In the genomic region with DNA sequence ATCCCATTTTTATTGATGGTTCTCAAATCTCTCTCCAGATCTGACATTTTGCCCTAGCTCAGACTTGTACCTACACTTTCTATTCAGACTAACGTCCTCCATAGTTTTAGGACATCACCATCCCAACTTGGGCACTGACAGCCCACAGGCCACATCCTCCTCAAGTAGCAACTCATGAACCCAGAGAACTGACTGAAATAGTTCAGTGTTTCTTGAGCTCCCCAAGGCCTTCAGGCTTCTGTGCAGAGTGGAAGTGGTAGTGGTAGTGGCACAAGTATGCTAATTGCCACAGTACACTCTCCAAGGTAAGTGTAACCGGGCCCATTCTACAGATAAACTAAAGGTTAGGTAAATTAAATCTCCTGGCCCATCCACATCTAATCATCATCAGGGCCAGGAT, we compare ENCODE assay signal across 16 cellular contexts.
DNase-seq lines count a peak whose midpoint lies in the region; ATAC-seq and TF ChIP-seq lines count a peak whose summit lies in the region.
"Had no signal": no experiment of that assay in that cellular context is flagged by ENCODE, and none has a peak within 500 bp of the region (broad histone marks: within the 10 kb centered on the region; RNA-seq: fewer than 3 reads in every experiment).

No MANE protein-coding gene starts in this region.

- H3K27me3 Mint-ChIP-seq in activated naive CD8-positive, alpha-beta T cell treated with anti-CD3 and anti-CD28 coated beads for 36 hours: no peaks in the 10 kb centered on the region
- no peaks in the 10 kb centered on the region for H3K27me3 Mint-ChIP-seq in Calu3 (ENCODE audit: unreplicated experiment)
- H3K27me3 Mint-ChIP-seq: type B pancreatic cell had no signal

- H3K9me3 Mint-ChIP-seq in activated naive CD8-positive, alpha-beta T cell treated with anti-CD3 and anti-CD28 coated beads for 36 hours: no peaks in the 10 kb centered on the region
- H3K9me3 Mint-ChIP-seq in Calu3 (ENCODE audit: low read depth, unreplicated experiment): no peaks in the 10 kb centered on the region
- H3K9me3 Mint-ChIP-seq: type B pancreatic cell had no signal

- ATAC-seq in psoas muscle (no peak), HG02840 (IDR thresholded peaks at IDR 0.05; ENCODE audit: low FRiP score, unreplicated experiment) (no peak), HG03571 (IDR thresholded peaks at IDR 0.05; ENCODE audit: unreplicated experiment) (no peak)
- ATAC-seq: HepG2, left lung, Panc1 had no signal

- TF ChIP-seq CTCF in psoas muscle (IDR thresholded peaks at IDR 0.05) (no peak), Calu3 (IDR thresholded peaks at IDR 0.05; ENCODE audit: unreplicated experiment) (no peak)

- CTCF ChIA-PET in Calu3 (lab: Charles Lee): no interaction called here

- no TSS peak for BruUV-seq in Calu3 (replicated peaks; lab: Mats Ljungman, UMichigan)

- intact Hi-C loops in psoas muscle (cut with DNase I) (no loop called here), Calu3 (cut with micrococcal nuclease; ENCODE audit: unreplicated experiment) (no loop called here)

- H3K27ac ChIP-seq in psoas muscle: peak overlapping the region; percentile 33
- H3K27ac ChIP-seq: 22Rv1, left lung had no signal

- H3K4me3 Mint-ChIP-seq in activated naive CD8-positive, alpha-beta T cell treated with anti-CD3 and anti-CD28 coated beads for 36 hours: no peak overlapping the region
- H3K4me3 Mint-ChIP-seq in Calu3 (ENCODE audit: low read depth, unreplicated experiment): no peak overlapping the region
- H3K4me3 Mint-ChIP-seq: type B pancreatic cell had no signal

- H3K4me1 ChIP-seq in psoas muscle: peaks cover 54% of the 10 kb centered on the region

- DNase-seq in NK-92 treated with Interleukin-12 subunit alpha and Interleukin-12 subunit beta, amount 100 ng/mL, for 24 hours (lab: John Stamatoyannopoulos, UW): peak; percentile 18
- DNase-seq in NK-92 (lab: John Stamatoyannopoulos, UW; ENCODE audit: unreplicated experiment) (no peak), NAMALWA (ENCODE audit: low spot score) (peak; percentile 35), psoas muscle (no peak), Calu3 (no peak)
- DNase-seq in activated naive CD8-positive, alpha-beta T cell treated with anti-CD3 and anti-CD28 coated beads for 36 hours: no peak
- DNase-seq: activated CD4-positive, CD25-positive, alpha-beta regulatory T cell treated with anti-CD3 and anti-CD28 coated beads, Interleukin-2, amount 50 U/mL, for 72 hours; effector CD4-positive, alpha-beta T cell; GF-D8; left lung had no signal

- peaks cover 14% of the 10 kb centered on the region for H3K36me3 Mint-ChIP-seq in activated naive CD8-positive, alpha-beta T cell treated with anti-CD3 and anti-CD28 coated beads for 36 hours
- H3K36me3 Mint-ChIP-seq in Calu3 (ENCODE audit: insufficient read depth, unreplicated experiment): peaks cover 6% of the 10 kb centered on the region

- no peaks in the 10 kb centered on the region for H3K36me3 ChIP-seq in psoas muscle (ENCODE audit: insufficient read depth in 1 of 2, low read depth in 1 of 2)
- H3K36me3 ChIP-seq: left lung had no signal

- 87 to 96% (median 91%) methylated on average over 2 of the region's 2 CpGs for WGBS in psoas muscle, 3 donors

- peak overlapping the region; percentile 65 for H3K27ac Mint-ChIP-seq in activated naive CD8-positive, alpha-beta T cell treated with anti-CD3 and anti-CD28 coated beads for 36 hours
- H3K27ac Mint-ChIP-seq in Calu3 (ENCODE audit: unreplicated experiment): no peak overlapping the region
- H3K27ac Mint-ChIP-seq: type B pancreatic cell had no signal

- no peaks in the 10 kb centered on the region for H3K27me3 ChIP-seq in psoas muscle (ENCODE audit: insufficient read depth in 3 of 3, low read length in 2 of 3)
- H3K27me3 ChIP-seq: left lung had no signal

- peaks cover 49% of the 10 kb centered on the region for H3K4me1 Mint-ChIP-seq in activated naive CD8-positive, alpha-beta T cell treated with anti-CD3 and anti-CD28 coated beads for 36 hours
- peaks cover 6% of the 10 kb centered on the region for H3K4me1 Mint-ChIP-seq in Calu3 (ENCODE audit: low read depth, unreplicated experiment)

- no peak overlapping the region for H3K4me3 ChIP-seq in psoas muscle
- H3K4me3 ChIP-seq: left lung had no signal

- H3K9me3 ChIP-seq in psoas muscle: no peaks in the 10 kb centered on the region
- H3K9me3 ChIP-seq: left lung had no signal

Comparison
In these comparisons a context has a peak if more than half of its experiments do, and no peak if none do; other contexts are left out.
1. DNase-seq: peak in NK-92 treated with Interleukin-12 subunit alpha and Interleukin-12 subunit beta, amount 100 ng/mL, for 24 hours (single experiment) and NAMALWA (single experiment); none in NK-92 (single experiment), activated naive CD8-positive, alpha-beta T cell treated with anti-CD3 and anti-CD28 coated beads for 36 hours (single experiment), psoas muscle (0 of 2) and Calu3 (single experiment).